ENCODE assay signal across 24 cellular contexts in genomic region chr18:42582266-42582665, GRCh38.
DNase-seq lines count a peak whose midpoint lies in the region; ATAC-seq, FAIRE-seq and TF ChIP-seq lines count a peak whose summit lies in the region.
"Had no signal": no experiment of that assay in that cellular context is flagged by ENCODE, and none has a peak within 500 bp of the region (broad histone marks: within the 10 kb centered on the region; RNA-seq: fewer than 3 reads in every experiment).

No MANE protein-coding gene starts in this region.

- H3K4me3 ChIP-seq in HepG2 (replicated peaks in 1 of 3; ENCODE audit: insufficient read depth in 1 of 3, low read depth in 2 of 3, low read length in 3 of 3), result no peak overlapping the region
- H3K4me3 ChIP-seq in right lobe of liver, result no peak overlapping the region
- H3K4me3 ChIP-seq in K562, result no peak overlapping the region
- H3K4me3 ChIP-seq: A549; BLaER1 treated with 17β-estradiol and CSF1 and Interleukin-3, amounts not matched to agents 10 nM and 100 nM had no signal

- ATAC-seq in HepG2, result no peak
- no peak for ATAC-seq in right lobe of liver
- ATAC-seq in K562, result no peak
- ATAC-seq in stimulated activated naive B cell treated with anti-CD40 and anti-IgM and Interleukin-4, amounts not matched to agents 10 μg/mL and 1 μg/mL and 100 μg/mL, for 72 hours (replicated peaks), result no peak
- ATAC-seq: A549; CD8-positive, alpha-beta T cell had no signal

- H4K20me1 ChIP-seq in HepG2 (ENCODE audit: insufficient read depth, low read length) (no peaks in the 10 kb centered on the region), K562 (replicated peaks; ENCODE audit: control insufficient read depth, insufficient read depth, low read length) (no peaks in the 10 kb centered on the region)
- H4K20me1 ChIP-seq: BLaER1 treated with 17β-estradiol and CSF1 and Interleukin-3, amounts not matched to agents 10 nM and 100 nM had no signal

- no peaks in the 10 kb centered on the region for H3K9me1 ChIP-seq in K562 (ENCODE audit: control insufficient read depth, insufficient read depth, low read length)

- TF ChIP-seq EP300 in HepG2 (IDR thresholded peaks at IDR 0.05; ENCODE audit: low read depth in 2 of 2, low read length in 2 of 2) (no peak), HepG2 (CRISPR knock-in tag; IDR thresholded peaks at IDR 0.05; ENCODE audit: borderline replicate concordance) (no peak), K562 (IDR thresholded peaks at IDR 0.05; ENCODE audit: low read length) (no peak)

- TF ChIP-seq CTCF in HepG2 (CRISPR knock-in tag; IDR thresholded peaks at IDR 0.05) (no peak), right lobe of liver (IDR thresholded peaks at IDR 0.05) (no peak), K562 (IDR thresholded peaks at IDR 0.05 in 2 of 3, conservative IDR thresholded peaks at IDR 0.05 in 1 of 3; ENCODE audit: insufficient read depth in 2 of 3, low read depth in 1 of 3, low read length in 3 of 3) (no peak)

- TF ChIP-seq RAD21 in HepG2 (CRISPR knock-in tag; IDR thresholded peaks at IDR 0.05) (no peak), K562 (CRISPR knock-in tag; conservative IDR thresholded peaks at IDR 0.05 in 1 of 2, IDR thresholded peaks at IDR 0.05 in 1 of 2) (no peak)

- H3K27me3 ChIP-seq in HepG2 (ENCODE audit: control insufficient read depth in 1 of 2, insufficient read depth in 2 of 2, low read length in 2 of 2) (no peaks in the 10 kb centered on the region), right lobe of liver (no peaks in the 10 kb centered on the region), K562 (ENCODE audit: control insufficient read depth in 2 of 2, insufficient read depth in 2 of 2, low read length in 2 of 2) (no peaks in the 10 kb centered on the region)
- H3K27me3 ChIP-seq: BLaER1 treated with 17β-estradiol and CSF1 and Interleukin-3, amounts not matched to agents 10 nM and 100 nM had no signal

- H3K9ac ChIP-seq in HepG2 (ENCODE audit: insufficient read depth, low read depth, low read length), result no peak overlapping the region
- H3K9ac ChIP-seq in K562 (ENCODE audit: insufficient read depth in 1 of 2, low read depth in 2 of 2, low read length in 2 of 2), result no peak overlapping the region
- H3K9ac ChIP-seq: BLaER1 treated with 17β-estradiol and CSF1 and Interleukin-3, amounts not matched to agents 10 nM and 100 nM had no signal

- H3K9me3 Mint-ChIP-seq in stimulated activated naive B cell treated with anti-CD40 and anti-IgM and Interleukin-4, amounts not matched to agents 10 μg/mL and 1 μg/mL and 100 μg/mL, for 72 hours, result peaks cover 0 to 1% of the 10 kb centered on the region in 2 donors

- POLR2A ChIA-PET in HepG2 (lab: Yijun Ruan, JAX), result no interaction called here
- POLR2A ChIA-PET in K562 (lab: Yijun Ruan, JAX), result no interaction called here

- H3K4me3 Mint-ChIP-seq in stimulated activated naive B cell treated with anti-CD40 and anti-IgM and Interleukin-4, amounts not matched to agents 10 μg/mL and 1 μg/mL and 100 μg/mL, for 72 hours, result no peak overlapping the region
- H3K4me3 Mint-ChIP-seq: B cell; CD4-positive, alpha-beta T cell; CD8-positive, alpha-beta T cell had no signal

- H3K36me3 ChIP-seq in HepG2 (replicated peaks in 1 of 2; ENCODE audit: control insufficient read depth in 1 of 2, insufficient read depth in 2 of 2, low read length in 2 of 2) (no peaks in the 10 kb centered on the region), right lobe of liver (no peaks in the 10 kb centered on the region), K562 (ENCODE audit: control insufficient read depth, insufficient read depth, low read length) (no peaks in the 10 kb centered on the region)
- H3K36me3 ChIP-seq: BLaER1 treated with 17β-estradiol and CSF1 and Interleukin-3, amounts not matched to agents 10 nM and 100 nM had no signal

- H3K36me3 Mint-ChIP-seq in stimulated activated naive B cell treated with anti-CD40 and anti-IgM and Interleukin-4, amounts not matched to agents 10 μg/mL and 1 μg/mL and 100 μg/mL, for 72 hours, result no peaks in the 10 kb centered on the region
- H3K36me3 Mint-ChIP-seq: CD8-positive, alpha-beta T cell had no signal

- H3K27ac Mint-ChIP-seq in stimulated activated naive B cell treated with anti-CD40 and anti-IgM and Interleukin-4, amounts not matched to agents 10 μg/mL and 1 μg/mL and 100 μg/mL, for 72 hours, result no peak overlapping the region
- H3K27ac Mint-ChIP-seq: B cell; CD4-positive, alpha-beta T cell; CD8-positive, alpha-beta T cell had no signal

- in situ Hi-C loops in HepG2 (cut with HindIII; ENCODE audit: extremely low pct_ligation_motif_present, low pct_unique_long_range_greater_than_20kb), result loop anchor here (25.0 kb wide), 1 partner anchor 980 kb away; no protein-coding TSS in a partner anchor
- in situ Hi-C loops in K562 (cut with MboI), result no loop called here

- no peak for DNase-seq in HepG2 (ENCODE audit: low spot score)
- DNase-seq in right lobe of liver, result no peak
- DNase-seq in K562 (ENCODE audit: extremely low read depth in 1 of 4, low spot score in 3 of 4), result no peak
- no peak for DNase-seq in germinal center (ENCODE audit: low spot score)
- DNase-seq in stimulated activated naive B cell treated with anti-CD40 and anti-IgM and Interleukin-4, amounts not matched to agents 10 μg/mL and 1 μg/mL and 100 μg/mL, for 72 hours, result no peak
- DNase-seq: AML-193; Caco-2; Calu3; CD4-positive, alpha-beta T cell; CD8-positive, alpha-beta T cell; DMS 273 treated with DMSO at 0.1 percent for 48 hours; DMS153; DMS53; DMS79; DND-41; EL; GDM1 had no signal

- CTCF ChIA-PET in HepG2 (lab: Yijun Ruan, JAX; ENCODE audit: low intra/inter-chr PET ratio, low total read pairs), result no interaction called here
- CTCF ChIA-PET in K562 (lab: Yijun Ruan, JAX; ENCODE audit: low intra/inter-chr PET ratio), result no interaction called here

- intact Hi-C loops in HepG2 (cut with micrococcal nuclease; ENCODE audit: unreplicated experiment) (no loop called here), right lobe of liver (cut with DNase I) (no loop called here), K562 (cut with micrococcal nuclease) (no loop called here)

- FAIRE-seq in HepG2 (lab: Jason Lieb, UNC) (no peak), K562 (lab: Jason Lieb, UNC) (no peak)
- FAIRE-seq: A549, GM12891, GM19239 had no signal

- H3K79me2 ChIP-seq in HepG2 (ENCODE audit: insufficient read depth, low read length), result no peaks in the 10 kb centered on the region
- H3K79me2 ChIP-seq in K562 (ENCODE audit: control insufficient read depth, insufficient read depth, low read length), result no peaks in the 10 kb centered on the region

- no peak overlapping the region for H3K4me2 ChIP-seq in HepG2 (ENCODE audit: low read depth, low read length)
- H3K4me2 ChIP-seq in K562 (ENCODE audit: insufficient read depth, low read length), result no peak overlapping the region
- H3K4me2 ChIP-seq: A549; BLaER1 treated with 17β-estradiol and CSF1 and Interleukin-3, amounts not matched to agents 10 nM and 100 nM had no signal

- no peak overlapping the region for H2AFZ ChIP-seq in HepG2 (ENCODE audit: low read length)
- no peak overlapping the region for H2AFZ ChIP-seq in K562 (ENCODE audit: low read depth, low read length)

- H3K4me1 Mint-ChIP-seq in stimulated activated naive B cell treated with anti-CD40 and anti-IgM and Interleukin-4, amounts not matched to agents 10 μg/mL and 1 μg/mL and 100 μg/mL, for 72 hours, result no peaks in the 10 kb centered on the region
- H3K4me1 Mint-ChIP-seq: B cell had no signal

- no peaks in the 10 kb centered on the region for H3K27me3 Mint-ChIP-seq in stimulated activated naive B cell treated with anti-CD40 and anti-IgM and Interleukin-4, amounts not matched to agents 10 μg/mL and 1 μg/mL and 100 μg/mL, for 72 hours
- H3K27me3 Mint-ChIP-seq: B cell; CD4-positive, alpha-beta T cell had no signal

- H3K4me1 ChIP-seq in HepG2 (ENCODE audit: insufficient read depth, low read length) (no peaks in the 10 kb centered on the region), right lobe of liver (peaks cover 0 to 9% (median 0%) of the 10 kb centered on the region in 4 donors), K562 (replicated peaks in 1 of 2; ENCODE audit: control insufficient read depth in 2 of 2, insufficient read depth in 2 of 2, low read length in 2 of 2) (no peaks in the 10 kb centered on the region)
- H3K4me1 ChIP-seq: A549; BLaER1 treated with 17β-estradiol and CSF1 and Interleukin-3, amounts not matched to agents 10 nM and 100 nM; Caco-2 had no signal

- TF ChIP-seq POLR2A in HepG2 (IDR thresholded peaks at IDR 0.05; ENCODE audit: insufficient read depth in 1 of 2, low read depth in 2 of 2, low read length in 2 of 2) (no peak), right lobe of liver (IDR thresholded peaks at IDR 0.05) (no peak), K562 (conservative IDR thresholded peaks at IDR 0.05) (no peak)

- BruUV-seq in HepG2 (replicated peaks; lab: Mats Ljungman, UMichigan) (no TSS peak), K562 (replicated peaks; lab: Mats Ljungman, UMichigan) (no TSS peak)

- H3K27ac ChIP-seq in HepG2 (ENCODE audit: extremely low read length, insufficient read depth, low read length), result no peak overlapping the region
- no peak overlapping the region for H3K27ac ChIP-seq in right lobe of liver
- H3K27ac ChIP-seq in K562 (ENCODE audit: extremely low read depth, low read depth, low read length), result no peak overlapping the region
- H3K27ac ChIP-seq: 22Rv1; A549; BLaER1 treated with 17β-estradiol and CSF1 and Interleukin-3, amounts not matched to agents 10 nM and 100 nM; C4-2B had no signal

- H3K9me3 ChIP-seq in HepG2 (ENCODE audit: low read length), result no peaks in the 10 kb centered on the region
- no peaks in the 10 kb centered on the region for H3K9me3 ChIP-seq in right lobe of liver
- no peaks in the 10 kb centered on the region for H3K9me3 ChIP-seq in K562 (replicated peaks; ENCODE audit: control insufficient read depth, insufficient read depth, low read depth, low read length)
- H3K9me3 ChIP-seq: A549; BLaER1 treated with 17β-estradiol and CSF1 and Interleukin-3, amounts not matched to agents 10 nM and 100 nM; Caco-2 had no signal

- WGBS in HepG2 (ENCODE audit: low lambda C conversion rate), result 29% methylated on average over 1 of the region's 1 CpG
- 79% methylated on average over 1 of the region's 1 CpG for WGBS in right lobe of liver (ENCODE audit: insufficient coverage, low coverage, low lambda C conversion rate, missing lambda C conversion rate)
- WGBS in K562 (ENCODE audit: insufficient coverage, low coverage, missing lambda C conversion rate), result 0% methylated on average over 1 of the region's 1 CpG

TF ChIP-seq in HepG2, 621 proteins besides CTCF, POLR2A, EP300 and RAD21:
- TF ChIP-seq ZNF749 (CRISPR knock-in tag; IDR thresholded peaks at IDR 0.05; ENCODE audit: borderline replicate concordance), result no peak
- TF ChIP-seq RAD51 (IDR thresholded peaks at IDR 0.05; ENCODE audit: borderline replicate concordance), result peak; percentile 53

Comparison
In these comparisons a context has a peak if more than half of its experiments do, and no peak if none do; other contexts are left out.
1. Of the 241 proteins assayed by ChIP-seq in both HepG2 and K562: peak only in HepG2: RAD51; only in K562: TFE3; in both: none; in neither: 239.